In genomic region chr5:142327111-142327842, GRCh38 we compare ENCODE assay signal across 8 cellular contexts. TPM values are rescaled to one million over a fixed set of nuclear protein-coding genes. Genes with fewer than 3 reads are reported as not detected.
DNase-seq lines count a peak whose midpoint lies in the region; ATAC-seq and TF ChIP-seq lines count a peak whose summit lies in the region.
"Had no signal": no experiment of that assay in that cellular context is flagged by ENCODE, and none has a peak within 500 bp of the region (broad histone marks: within the 10 kb centered on the region; RNA-seq: fewer than 3 reads in every experiment).

No MANE protein-coding gene starts in this region.

- H3K4me1 ChIP-seq in SJCRH30: peaks cover 8% of the 10 kb centered on the region
- H3K4me1 ChIP-seq in rectal smooth muscle tissue (ENCODE audit: control insufficient read depth, insufficient read depth, low read length): peaks cover 3% of the 10 kb centered on the region

- peak overlapping the region; percentile 78 for H3K4me3 ChIP-seq in SJCRH30
- H3K4me3 ChIP-seq in foreskin fibroblast (ENCODE audit: low read depth in 1 of 2, low read length in 2 of 2): no peak overlapping the region
- H3K4me3 ChIP-seq in rectal smooth muscle tissue (ENCODE audit: low read length): no peak overlapping the region

- H3K9me3 ChIP-seq in SJCRH30 (replicated peaks): no peaks in the 10 kb centered on the region

- TF ChIP-seq CTCF in foreskin fibroblast (IDR thresholded peaks at IDR 0.05; ENCODE audit: low read depth, low read length): peak; percentile 22

- H3K9ac ChIP-seq in rectal smooth muscle tissue (ENCODE audit: low read length): no peak overlapping the region

- DNase-seq in GM03348 (ENCODE audit: low spot score): peak; percentile 67
- DNase-seq in SJCRH30: peak in 1 of 2 experiments; percentile 56
- peak; percentile 94 to 96 for DNase-seq in foreskin fibroblast
- DNase-seq in NCI-H82 treated with DMSO at 0.1 percent for 48 hours (lab: John Stamatoyannopoulos, UW; ENCODE audit: unreplicated experiment): no peak
- DNase-seq in NCI-H1694 (lab: John Stamatoyannopoulos, UW): no peak
- DNase-seq: hippocampal formation had no signal

- H3K27me3 ChIP-seq in SJCRH30: no peaks in the 10 kb centered on the region
- peaks cover 13% of the 10 kb centered on the region for H3K27me3 ChIP-seq in rectal smooth muscle tissue (ENCODE audit: control insufficient read depth, insufficient read depth, low read length)

- H3K27ac ChIP-seq in SJCRH30 (peak overlapping the region; percentile 93; the same call in 1 of the 2 replicates), rectal smooth muscle tissue (ENCODE audit: low read depth, low read length) (peak overlapping the region; percentile 43)

- H3K36me3 ChIP-seq in SJCRH30 (no peaks in the 10 kb centered on the region), rectal smooth muscle tissue (ENCODE audit: control insufficient read depth, insufficient read depth, low read length) (no peaks in the 10 kb centered on the region)

- ATAC-seq in GM18519 (IDR thresholded peaks at IDR 0.05; ENCODE audit: low FRiP score, unreplicated experiment): no peak

RNA-seq across cellular contexts. Expression of gene SPRY4, which starts 2.5 kb away (rescaled TPM):
- 41.6 and 41.7 TPM in 2 replicates for total RNA-seq in SJCRH30 (2014; rRNA removed; shearing (Covaris generic))

Comparison
In these comparisons a context has a peak if more than half of its experiments do, and no peak if none do; other contexts are left out.
1. DNase-seq: peak in GM03348 (single experiment) and foreskin fibroblast (2 of 2); none in NCI-H82 treated with DMSO at 0.1 percent for 48 hours (single experiment) and NCI-H1694 (single experiment).